In genomic region chr1:203746281-203746680, GRCh38 we compare ENCODE assay signal across 32 cellular contexts. TPM values are rescaled to one million over a fixed set of nuclear protein-coding genes. Genes with fewer than 3 reads are reported as not detected.
"Had no signal": no experiment of that assay in that cellular context is flagged by ENCODE, and none has a peak within 500 bp of the region (broad histone marks: within the 10 kb centered on the region; RNA-seq: fewer than 3 reads in every experiment).

No MANE protein-coding gene starts in this region.

- H3K36me3 Mint-ChIP-seq: WTC11 had no signal

- H3K27me3 Mint-ChIP-seq: activated CD4-positive, alpha-beta memory T cell treated with anti-CD3 and anti-CD28 coated beads, Interleukin-2, amount 10 ng/mL, durations not matched to agents 7 days and 5 days; activated CD4-positive, alpha-beta T cell treated with anti-CD3 and anti-CD28 coated beads, Interleukin-2, amount 10 ng/mL, durations not matched to agents 7 days and 5 days; activated naive CD4-positive, alpha-beta T cell treated with anti-CD3 and anti-CD28 coated beads, Interleukin-2, amount 10 ng/mL, durations not matched to agents 7 days and 5 days; activated naive CD8-positive, alpha-beta T cell treated with anti-CD3 and anti-CD28 coated beads, Interleukin-2, amount 10 ng/mL, durations not matched to agents 7 days and 5 days; activated T-cell treated with anti-CD3 and anti-CD28 coated beads, Interleukin-2, amount 50 U/mL, for 24 hours; central memory CD8-positive, alpha-beta T cell; dendritic cell treated with granulocyte-macrophage colony-stimulating factor and Interleukin-4, amounts not matched to agents 40 ng/mL and 50 ng/mL, for 4 days; T-cell had no signal

- DNase-seq: activated CD4-positive, alpha-beta memory T cell treated with anti-CD3 and anti-CD28 coated beads, Interleukin-2, amount 10 ng/mL, durations not matched to agents 7 days and 5 days; activated CD4-positive, alpha-beta T cell treated with anti-CD3 and anti-CD28 coated beads for 1 hour; activated CD4-positive, alpha-beta T cell treated with anti-CD3 and anti-CD28 coated beads for 4 hours; activated CD4-positive, alpha-beta T cell treated with anti-CD3 and anti-CD28 coated beads, Interleukin-2, amount 10 ng/mL, durations not matched to agents 7 days and 5 days; activated CD4-positive, alpha-beta T cell treated with anti-CD3 and anti-CD28 coated beads, Interleukin-2, amount 50 U/mL, for 4 hours; activated CD8-positive, alpha-beta memory T cell treated with anti-CD3 and anti-CD28 coated beads, Interleukin-2, amount 50 U/mL, for 48 hours; activated gamma-delta T cell; activated naive CD4-positive, alpha-beta T cell; activated naive CD4-positive, alpha-beta T cell treated with anti-CD3 and anti-CD28 coated beads, Interleukin-2, amount 10 ng/mL, durations not matched to agents 7 days and 5 days; activated naive CD8-positive, alpha-beta T cell treated with anti-CD3 and anti-CD28 coated beads, Interleukin-2, amount 10 ng/mL, durations not matched to agents 7 days and 5 days; activated T-cell treated with anti-CD3 and anti-CD28 coated beads for 4 hours; activated T-cell treated with anti-CD3 and anti-CD28 coated beads, Interleukin-2, amount 50 U/mL, for 24 hours; activated T-cell treated with anti-CD3 and anti-CD28 coated beads, Interleukin-2, amount 50 U/mL, for 72 hours; amniotic stem cell; anterior cingulate cortex; brain microvascular endothelial cell; dorsolateral prefrontal cortex; effector memory CD4-positive, alpha-beta T cell; endodermal cell; erythroblast; foreskin keratinocyte; gastrocnemius medialis; glutamatergic neuron; SW 1271; T-cell had no signal

- ATAC-seq: activated T-cell treated with anti-CD3 and anti-CD28 coated beads, Interleukin-2, amount 50 U/mL, for 72 hours; foreskin keratinocyte; gastrocnemius medialis; T-cell; WTC11 had no signal

- H3K27ac Mint-ChIP-seq: activated CD4-positive, alpha-beta memory T cell treated with anti-CD3 and anti-CD28 coated beads, Interleukin-2, amount 10 ng/mL, durations not matched to agents 7 days and 5 days; activated CD4-positive, alpha-beta T cell treated with anti-CD3 and anti-CD28 coated beads, Interleukin-2, amount 10 ng/mL, durations not matched to agents 7 days and 5 days; activated naive CD8-positive, alpha-beta T cell treated with anti-CD3 and anti-CD28 coated beads, Interleukin-2, amount 10 ng/mL, durations not matched to agents 7 days and 5 days; activated T-cell treated with anti-CD3 and anti-CD28 coated beads, Interleukin-2, amount 50 U/mL, for 24 hours; activated T-cell treated with anti-CD3 and anti-CD28 coated beads, Interleukin-2, amount 50 U/mL, for 72 hours; dendritic cell treated with granulocyte-macrophage colony-stimulating factor and Interleukin-4, amounts not matched to agents 40 ng/mL and 50 ng/mL, for 4 days; endodermal cell; WTC11 had no signal

- H3K9me3 Mint-ChIP-seq: activated CD4-positive, alpha-beta memory T cell treated with anti-CD3 and anti-CD28 coated beads, Interleukin-2, amount 10 ng/mL, durations not matched to agents 7 days and 5 days; activated CD4-positive, alpha-beta T cell treated with anti-CD3 and anti-CD28 coated beads, Interleukin-2, amount 10 ng/mL, durations not matched to agents 7 days and 5 days; activated T-cell treated with anti-CD3 and anti-CD28 coated beads, Interleukin-2, amount 50 U/mL, for 24 hours; activated T-cell treated with anti-CD3 and anti-CD28 coated beads, Interleukin-2, amount 50 U/mL, for 72 hours; central memory CD8-positive, alpha-beta T cell; dendritic cell treated with granulocyte-macrophage colony-stimulating factor and Interleukin-4, amounts not matched to agents 40 ng/mL and 50 ng/mL, for 4 days; endodermal cell; T-cell; T-helper 1 cell treated with Interleukin-12 subunit alpha and Interleukin-12 subunit beta and Interleukin-4 antibody, amounts not matched to agents 30 μg/mL and 1 μg/mL, for 36 hours; WTC11 had no signal

- H3K4me3 Mint-ChIP-seq: activated CD4-positive, alpha-beta memory T cell treated with anti-CD3 and anti-CD28 coated beads, Interleukin-2, amount 10 ng/mL, durations not matched to agents 7 days and 5 days; activated CD4-positive, alpha-beta T cell treated with anti-CD3 and anti-CD28 coated beads, Interleukin-2, amount 10 ng/mL, durations not matched to agents 7 days and 5 days; activated naive CD4-positive, alpha-beta T cell treated with anti-CD3 and anti-CD28 coated beads, Interleukin-2, amount 10 ng/mL, durations not matched to agents 7 days and 5 days; activated naive CD8-positive, alpha-beta T cell treated with anti-CD3 and anti-CD28 coated beads, Interleukin-2, amount 10 ng/mL, durations not matched to agents 7 days and 5 days; activated T-cell treated with anti-CD3 and anti-CD28 coated beads, Interleukin-2, amount 50 U/mL, for 24 hours; activated T-cell treated with anti-CD3 and anti-CD28 coated beads, Interleukin-2, amount 50 U/mL, for 72 hours; central memory CD8-positive, alpha-beta T cell; dendritic cell treated with granulocyte-macrophage colony-stimulating factor and Interleukin-4, amounts not matched to agents 40 ng/mL and 50 ng/mL, for 4 days; endodermal cell; T-cell; T-helper 1 cell treated with Interleukin-12 subunit alpha and Interleukin-12 subunit beta and Interleukin-4 antibody, amounts not matched to agents 30 μg/mL and 1 μg/mL, for 36 hours; WTC11 had no signal

RNA-seq across cellular contexts. Expression of gene LAX1, which starts 18.7 kb away (rescaled TPM):
- total RNA-seq: astrocyte, bronchial epithelial cell, cerebellum, WTC11 had no signal
